ENCODE assay signal across 11 cellular contexts in the genomic region with DNA sequence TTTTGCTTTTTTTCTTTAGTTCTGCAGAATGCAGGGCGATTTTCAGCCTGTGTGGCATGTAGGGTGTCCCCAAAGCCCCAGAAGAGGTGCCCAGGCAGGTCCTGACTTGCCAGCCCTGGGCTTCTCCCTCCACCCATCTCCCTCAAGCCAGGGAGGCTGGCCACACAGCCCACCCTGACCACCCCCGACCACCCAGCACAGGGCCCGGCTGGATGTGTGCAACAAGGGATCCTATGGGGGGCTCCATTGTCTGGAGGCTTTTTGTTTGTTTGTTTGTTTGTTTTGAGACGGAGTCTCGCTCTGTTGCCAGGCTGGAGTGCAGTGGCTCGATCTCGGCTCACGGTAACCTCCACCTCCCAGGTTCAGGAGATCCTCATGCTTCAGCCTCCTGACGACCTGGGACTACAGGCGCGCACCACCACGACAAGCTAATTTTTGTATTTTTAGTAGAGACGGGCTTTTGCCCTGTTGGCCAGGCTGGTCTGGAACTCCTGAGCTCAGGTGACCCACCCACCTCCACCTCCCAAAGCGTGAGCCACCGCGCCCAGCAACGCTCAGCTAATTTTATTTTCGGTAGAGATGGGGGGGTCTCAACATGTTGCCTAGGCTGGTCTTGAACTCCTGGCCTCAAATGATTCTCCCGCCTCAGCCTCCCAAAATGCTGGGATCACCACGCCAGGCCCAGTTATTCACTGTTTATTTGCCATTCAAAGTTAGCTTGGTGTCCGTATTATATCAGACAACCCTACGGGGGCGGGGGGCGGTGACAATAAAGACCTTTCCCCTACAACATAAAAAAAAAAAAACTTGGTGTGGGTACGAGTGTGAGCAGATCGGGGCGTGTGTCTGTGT. TPM values are rescaled to one million over a fixed set of nuclear protein-coding genes. Genes with fewer than 3 reads are reported as not detected.
DNase-seq lines count a peak whose midpoint lies in the region; ATAC-seq and TF ChIP-seq lines count a peak whose summit lies in the region.
"Had no signal": no experiment of that assay in that cellular context is flagged by ENCODE, and none has a peak within 500 bp of the region (broad histone marks: within the 10 kb centered on the region; RNA-seq: fewer than 3 reads in every experiment).

No MANE protein-coding gene starts in this region.

- peak overlapping the region; percentile 88 for H3K9ac ChIP-seq in BLaER1

- peak overlapping the region; percentile 99 for H3K4me2 ChIP-seq in BLaER1

- CTCF ChIA-PET in GM10248 (lab: Yijun Ruan, JAX): interaction anchor here (1.4 kb wide), 1 partner anchor 29 kb away, joined by 4 read pairs; no protein-coding TSS in a partner anchor

- H3K27ac ChIP-seq in BLaER1 (peak overlapping the region; percentile 92), Peyer's patch (peak overlapping the region; percentile 99 to 100 (median 100))

- H3K4me3 Mint-ChIP-seq in effector memory CD8-positive, alpha-beta T cell: peak overlapping the region; percentile 29 to 48
- H3K4me3 Mint-ChIP-seq in osteocyte (ENCODE audit: unreplicated experiment): peak overlapping the region; percentile 11

- peaks cover 28 to 31% of the 10 kb centered on the region in 2 donors for H3K4me1 Mint-ChIP-seq in effector memory CD8-positive, alpha-beta T cell (ENCODE audit: low read depth in 2 of 2)
- peaks cover 54% of the 10 kb centered on the region for H3K4me1 Mint-ChIP-seq in osteocyte (ENCODE audit: unreplicated experiment)

- no peaks in the 10 kb centered on the region for H3K27me3 Mint-ChIP-seq in effector memory CD8-positive, alpha-beta T cell
- no peaks in the 10 kb centered on the region for H3K27me3 Mint-ChIP-seq in osteocyte (ENCODE audit: unreplicated experiment)

- peak overlapping the region; percentile 15 to 71 for H3K27ac Mint-ChIP-seq in effector memory CD8-positive, alpha-beta T cell
- peak overlapping the region; percentile 98 for H3K27ac Mint-ChIP-seq in osteocyte (ENCODE audit: unreplicated experiment)

- H3K9me3 ChIP-seq in BLaER1 (no peaks in the 10 kb centered on the region), Peyer's patch (no peaks in the 10 kb centered on the region)

- H3K4me3 ChIP-seq in BLaER1 (no peak overlapping the region), Peyer's patch (peak overlapping the region in 1 of 4 donors; percentile 70)

- H3K36me3 ChIP-seq in BLaER1 (no peaks in the 10 kb centered on the region), Peyer's patch (no peaks in the 10 kb centered on the region)

- DNase-seq in Peyer's patch (no peak), osteocyte (ENCODE audit: extremely low spot score, unreplicated experiment) (no peak), GM10248 (ENCODE audit: extremely low spot score) (no peak), NCI-H128 (lab: John Stamatoyannopoulos, UW; ENCODE audit: unreplicated experiment) (no peak)
- DNase-seq in effector memory CD8-positive, alpha-beta T cell: no peak
- DNase-seq: GOT3; NCI-H1417 treated with DMSO at 0.1 percent for 48 hours; stimulated activated CD4-positive, alpha-beta T cell treated with anti-CD3 and anti-CD28 coated beads, Interleukin-4, amount 100 ng/mL, for 4 hours had no signal

- H3K36me3 Mint-ChIP-seq in effector memory CD8-positive, alpha-beta T cell (ENCODE audit: insufficient read depth): peaks cover 22% of the 10 kb centered on the region
- no peaks in the 10 kb centered on the region for H3K36me3 Mint-ChIP-seq in osteocyte (ENCODE audit: unreplicated experiment)

- H4K20me1 ChIP-seq in BLaER1: no peaks in the 10 kb centered on the region

- no peak for TF ChIP-seq POLR2A in Peyer's patch (IDR thresholded peaks at IDR 0.05)

- POLR2A ChIA-PET in GM10248 (lab: Yijun Ruan, JAX): interaction anchor here (0.6 to 1.1 kb wide), 2 partner anchors 37 to 88 kb away, joined by 3 to 9 read pairs; no protein-coding TSS in a partner anchor

- H3K9me3 Mint-ChIP-seq in effector memory CD8-positive, alpha-beta T cell: no peaks in the 10 kb centered on the region
- no peaks in the 10 kb centered on the region for H3K9me3 Mint-ChIP-seq in osteocyte (ENCODE audit: unreplicated experiment)

- no peaks in the 10 kb centered on the region for H3K27me3 ChIP-seq in BLaER1
- H3K27me3 ChIP-seq in Peyer's patch: no peaks in the 10 kb centered on the region

- TF ChIP-seq CTCF in Peyer's patch (IDR thresholded peaks at IDR 0.05) (no peak), osteocyte (IDR thresholded peaks at IDR 0.05) (no peak), GM10248 (IDR thresholded peaks at IDR 0.05; ENCODE audit: control extremely low read depth, extremely low read depth, low read depth, missing control alignments) (no peak)

- H3K4me1 ChIP-seq in BLaER1: peaks cover 91% of the 10 kb centered on the region
- peaks cover 4 to 82% (median 53%) of the 10 kb centered on the region in 4 donors for H3K4me1 ChIP-seq in Peyer's patch

- ATAC-seq in effector memory CD8-positive, alpha-beta T cell (replicated peaks): no peak
- ATAC-seq in HG03025 (IDR thresholded peaks at IDR 0.05; ENCODE audit: low FRiP score, unreplicated experiment) (no peak), HG03045 (IDR thresholded peaks at IDR 0.05; ENCODE audit: unreplicated experiment) (no peak)

RNA-seq across cellular contexts. Expression of a gene that starts 7.8 kb away (rescaled TPM):
- 100 to 1,000 TPM; 119 to 253 (median 192) TPM for total RNA-seq in Peyer's patch
- total RNA-seq in osteocyte: 81.3 and 83.3 TPM in 2 replicates

RNA-seq across cellular contexts. Expression of a gene that starts 37.3 kb away (rescaled TPM):
- total RNA-seq in Peyer's patch (10 to 100 TPM; 32.6 to 55.3 (median 35.1) TPM), osteocyte (50.6 and 54.2 TPM in 2 replicates)

RNA-seq across cellular contexts. Expression of a gene that starts 37.9 kb away (rescaled TPM):
- 1 to 10 TPM; 1.3 to 9.9 (median 3.8) TPM for total RNA-seq in Peyer's patch
- total RNA-seq in osteocyte: 3.8 and 4.8 TPM in 2 replicates

RNA-seq across cellular contexts. Expression of a gene that starts 43.3 kb away (rescaled TPM):
- total RNA-seq in Peyer's patch: 100 to 1,000 TPM in 1 of 4 donors, 10 to 100 TPM in 3; 57.8 to 114 (median 76.0) TPM
- total RNA-seq in osteocyte: 86.0 and 95.9 TPM in 2 replicates
